1 cellular context compared by ENCODE assay signal in the genomic region with DNA sequence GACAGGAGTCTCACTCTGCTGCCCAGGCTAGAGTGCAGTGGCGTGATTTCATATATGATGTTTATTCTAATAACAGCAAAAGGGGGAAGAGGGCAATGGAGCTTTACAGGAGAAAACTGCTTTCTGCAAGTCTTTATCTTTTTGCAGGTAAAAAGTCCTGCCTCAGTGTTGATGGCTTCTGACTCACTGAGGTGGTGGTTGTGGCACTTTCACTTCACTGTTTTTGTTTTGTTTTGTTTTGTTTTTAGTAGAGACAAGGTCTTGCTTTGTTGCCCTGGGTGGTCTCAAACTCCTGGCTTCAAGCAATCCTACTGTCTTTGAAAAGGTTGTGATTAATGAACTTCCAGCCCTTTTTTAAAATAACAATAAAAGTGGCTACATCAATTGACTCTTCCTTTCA.
TF ChIP-seq lines count a peak whose summit lies in the region.

No MANE protein-coding gene starts in this region.

TF ChIP-seq in GM12878, 131 proteins besides CTCF, POLR2A, EP300 and RAD21 (continued from another document):
- no peak for TF ChIP-seq CEBPZ (IDR thresholded peaks at IDR 0.05; ENCODE audit: low read depth, low read length)
- no peak for TF ChIP-seq ATF7 (IDR thresholded peaks at IDR 0.05; ENCODE audit: low read depth)
- TF ChIP-seq ZNF592 (IDR thresholded peaks at IDR 0.05): no peak
- TF ChIP-seq GATAD2B (conservative IDR thresholded peaks at IDR 0.05; ENCODE audit: low read depth): no peak
- TF ChIP-seq RUNX3 (IDR thresholded peaks at IDR 0.05; ENCODE audit: low read length): peak; percentile 35; the same call in 1 of the 2 replicates
- TF ChIP-seq WRNIP1 (IDR thresholded peaks at IDR 0.05; ENCODE audit: borderline replicate concordance, low read depth, low read length): no peak
- TF ChIP-seq MTA3 (IDR thresholded peaks at IDR 0.05; ENCODE audit: borderline replicate concordance, low read length): no peak
- peak; percentile 20; the same call in 1 of the 2 replicates for TF ChIP-seq SPI1 (IDR thresholded peaks at IDR 0.05; ENCODE audit: borderline replicate concordance, insufficient read depth, low read depth, low read length)
- no peak for TF ChIP-seq TARDBP (IDR thresholded peaks at IDR 0.05; ENCODE audit: borderline replicate concordance)
